Comparison of ENCODE assay signal across 15 cellular contexts in genomic region chrX:135688137-135688536, GRCh38. TPM values are rescaled to one million over a fixed set of nuclear protein-coding genes. Genes with fewer than 3 reads are reported as not detected.
DNase-seq lines count a peak whose midpoint lies in the region; ATAC-seq and TF ChIP-seq lines count a peak whose summit lies in the region.
"Had no signal": no experiment of that assay in that cellular context is flagged by ENCODE, and none has a peak within 500 bp of the region (broad histone marks: within the 10 kb centered on the region; RNA-seq: fewer than 3 reads in every experiment).

No MANE protein-coding gene starts in this region.

- no peak for ATAC-seq in stimulated activated memory B cell treated with anti-CD40 and anti-IgM and Interleukin-4, amounts not matched to agents 10 μg/mL and 1 μg/mL and 100 μg/mL, for 72 hours
- ATAC-seq in activated CD4-positive, CD25-positive, alpha-beta regulatory T cell treated with anti-CD3 and anti-CD28 coated beads, Interleukin-2, amount 50 U/mL, for 24 hours, result no peak
- ATAC-seq: left lung had no signal

- no peaks in the 10 kb centered on the region for H3K9me3 Mint-ChIP-seq in stimulated activated memory B cell treated with anti-CD40 and anti-IgM and Interleukin-4, amounts not matched to agents 10 μg/mL and 1 μg/mL and 100 μg/mL, for 72 hours

- H3K36me3 Mint-ChIP-seq in stimulated activated memory B cell treated with anti-CD40 and anti-IgM and Interleukin-4, amounts not matched to agents 10 μg/mL and 1 μg/mL and 100 μg/mL, for 72 hours, result no peaks in the 10 kb centered on the region

- no peak overlapping the region for H3K27ac Mint-ChIP-seq in stimulated activated memory B cell treated with anti-CD40 and anti-IgM and Interleukin-4, amounts not matched to agents 10 μg/mL and 1 μg/mL and 100 μg/mL, for 72 hours

- H3K27me3 ChIP-seq in brain microvascular endothelial cell (replicated peaks), result no peaks in the 10 kb centered on the region
- H3K27me3 ChIP-seq: left lung, stomach had no signal

- in situ Hi-C loops in brain microvascular endothelial cell (cut with HindIII; ENCODE audit: low pct_ligation_motif_present, low sequenced_read_pairs), result no loop called here

- TF ChIP-seq EP300 in Ishikawa (IDR thresholded peaks at IDR 0.05; ENCODE audit: borderline replicate concordance), result no peak

- no peak overlapping the region for H3K4me3 ChIP-seq in brain microvascular endothelial cell (ENCODE audit: low read depth, low read length)
- H3K4me3 ChIP-seq: left lung, stomach had no signal

- peak; percentile 48 for DNase-seq in stimulated activated CD4-positive, alpha-beta T cell treated with anti-CD3 and anti-CD28 coated beads, Interleukin-15, amount 100 ng/mL, for 24 hours
- no peak for DNase-seq in stimulated activated CD4-positive, alpha-beta T cell treated with anti-CD3 and anti-CD28 coated beads, Interleukin-12 subunit alpha, Interleukin-12 subunit beta, amount 100 ng/mL, for 4 hours
- DNase-seq in brain microvascular endothelial cell, result no peak
- DNase-seq in GF-D8 (lab: John Stamatoyannopoulos, UW), result no peak
- no peak for DNase-seq in mesenteric fat pad (ENCODE audit: low spot score)
- DNase-seq: activated T-cell treated with anti-CD3 and anti-CD28 coated beads, Interleukin-2, amount 50 U/mL, for 1 hour; central memory CD4-positive, alpha-beta T cell; GOT3; left lung; NCI-H1048; stomach had no signal

- TF ChIP-seq CTCF in brain microvascular endothelial cell (IDR thresholded peaks at IDR 0.05; ENCODE audit: low read depth, low read length, missing control alignments), result peak; percentile 2

- TF ChIP-seq RAD21 in Ishikawa (IDR thresholded peaks at IDR 0.05; ENCODE audit: low read depth), result peak; percentile 22; the same call in 1 of the 2 replicates

- H3K27me3 Mint-ChIP-seq in stimulated activated memory B cell treated with anti-CD40 and anti-IgM and Interleukin-4, amounts not matched to agents 10 μg/mL and 1 μg/mL and 100 μg/mL, for 72 hours, result no peaks in the 10 kb centered on the region

- H3K4me3 Mint-ChIP-seq in stimulated activated memory B cell treated with anti-CD40 and anti-IgM and Interleukin-4, amounts not matched to agents 10 μg/mL and 1 μg/mL and 100 μg/mL, for 72 hours, result no peak overlapping the region

- H3K27ac ChIP-seq in brain microvascular endothelial cell, result no peak overlapping the region
- H3K27ac ChIP-seq: left lung, stomach had no signal

- H3K4me1 Mint-ChIP-seq in stimulated activated memory B cell treated with anti-CD40 and anti-IgM and Interleukin-4, amounts not matched to agents 10 μg/mL and 1 μg/mL and 100 μg/mL, for 72 hours, result no peaks in the 10 kb centered on the region

- no peaks in the 10 kb centered on the region for H3K36me3 ChIP-seq in brain microvascular endothelial cell (replicated peaks)
- H3K36me3 ChIP-seq: left lung, stomach had no signal

TF ChIP-seq in Ishikawa, 13 proteins besides CTCF, POLR2A, EP300 and RAD21:
- no peak for TF ChIP-seq CEBPB (IDR thresholded peaks at IDR 0.05)
- TF ChIP-seq FOXM1 (IDR thresholded peaks at IDR 0.05; ENCODE audit: borderline replicate concordance, low read depth), result no peak
- TF ChIP-seq NFIC (IDR thresholded peaks at IDR 0.05), result no peak
- no peak for TF ChIP-seq EGR1 (IDR thresholded peaks at IDR 0.05)
- no peak for TF ChIP-seq TCF12 (IDR thresholded peaks at IDR 0.05; ENCODE audit: low read depth)
- no peak for TF ChIP-seq MAX (IDR thresholded peaks at IDR 0.05)
- TF ChIP-seq REST (IDR thresholded peaks at IDR 0.05; ENCODE audit: low read depth), result no peak
- TF ChIP-seq TAF1 (IDR thresholded peaks at IDR 0.05; ENCODE audit: low read depth), result no peak
- TF ChIP-seq TEAD4 (IDR thresholded peaks at IDR 0.05), result no peak

RNA-seq across cellular contexts. Expression of gene CT45A1, which starts 25.3 kb away (rescaled TPM):
- not detected for total RNA-seq in mesenteric fat pad
- total RNA-seq: left lung; stomach; T-helper 2 cell treated with Interferon-gamma antibody and Interleukin-4, amounts not matched to agents 100 ng/mL and 5 ng/mL, for 36 hours had no signal
